Comparison of ENCODE assay signal across 14 cellular contexts in genomic region chr5:142319560-142320426, GRCh38. TPM values are rescaled to one million over a fixed set of nuclear protein-coding genes. Genes with fewer than 3 reads are reported as not detected.
DNase-seq lines count a peak whose midpoint lies in the region; ATAC-seq, FAIRE-seq and TF ChIP-seq lines count a peak whose summit lies in the region.
"Had no signal": no experiment of that assay in that cellular context is flagged by ENCODE, and none has a peak within 500 bp of the region (broad histone marks: within the 10 kb centered on the region; RNA-seq: fewer than 3 reads in every experiment).

No MANE protein-coding gene starts in this region.

- peaks cover 19% of the 10 kb centered on the region for H3K27me3 Mint-ChIP-seq in activated T-helper 1 cell treated with anti-CD3 and anti-CD28 coated beads, Interleukin-12 subunit alpha, Interleukin-12 subunit beta, Interleukin-2, Interleukin-4 antibody, amounts not matched to agents 30 ng/mL and 10 ng/mL and 1 ng/mL, durations not matched to agents 14 hours and 24 hours and 36 hours (ENCODE audit: insufficient read depth)

- H3K4me3 ChIP-seq in right atrium auricular region (peak overlapping the region; percentile 3 to 79), psoas muscle (peak overlapping the region; percentile 73)

- no peak for TF ChIP-seq POLR2A in GM12891 (IDR thresholded peaks at IDR 0.05; ENCODE audit: low read depth, low read length)

- H3K9me3 Mint-ChIP-seq in activated T-helper 1 cell treated with anti-CD3 and anti-CD28 coated beads, Interleukin-12 subunit alpha, Interleukin-12 subunit beta, Interleukin-2, Interleukin-4 antibody, amounts not matched to agents 30 ng/mL and 10 ng/mL and 1 ng/mL, durations not matched to agents 14 hours and 24 hours and 36 hours: no peaks in the 10 kb centered on the region

- no peak for ATAC-seq in psoas muscle
- ATAC-seq in GM21526 (IDR thresholded peaks at IDR 0.05; ENCODE audit: low FRiP score, unreplicated experiment): no peak

- H3K27ac ChIP-seq in right atrium auricular region: peak overlapping the region; percentile 85 to 89
- H3K27ac ChIP-seq in psoas muscle: no peak overlapping the region

- H3K27me3 ChIP-seq in right atrium auricular region (no peaks in the 10 kb centered on the region), psoas muscle (ENCODE audit: insufficient read depth in 3 of 3, low read length in 2 of 3) (peaks cover 0 to 63% (median 6%) of the 10 kb centered on the region in 3 donors)

- peak overlapping the region; percentile 49 for H3K4me3 Mint-ChIP-seq in activated T-helper 1 cell treated with anti-CD3 and anti-CD28 coated beads, Interleukin-12 subunit alpha, Interleukin-12 subunit beta, Interleukin-2, Interleukin-4 antibody, amounts not matched to agents 30 ng/mL and 10 ng/mL and 1 ng/mL, durations not matched to agents 14 hours and 24 hours and 36 hours

- intact Hi-C loops in activated T-helper 1 cell treated with anti-CD3 and anti-CD28 coated beads, Interleukin-12 subunit alpha, Interleukin-12 subunit beta, Interleukin-2, Interleukin-4 antibody, amounts not matched to agents 30 ng/mL and 10 ng/mL and 1 ng/mL, durations not matched to agents 14 hours and 24 hours and 36 hours (cut with micrococcal nuclease): loop anchor here (5.0 to 10.0 kb wide), 4 partner anchors 113 to 305 kb away; partner anchors contain the start of gene GNPDA1
- intact Hi-C loops in psoas muscle (cut with DNase I): loop anchor here in 1 of 2 donors (5.0 to 10.0 kb wide), 2 partner anchors 165 to 228 kb away; no protein-coding TSS in a partner anchor

- DNase-seq in GM12891 (ENCODE audit: insufficient read length, low spot score) (no peak), right atrium auricular region (ENCODE audit: low spot score) (no peak), psoas muscle (no peak), foreskin melanocyte (no peak), NCI-H1092 treated with DMSO at 0.1 percent for 48 hours (lab: John Stamatoyannopoulos, UW) (no peak), activated T-cell treated with anti-CD3 and anti-CD28 coated beads for 4 hours (no peak)
- no peak for DNase-seq in activated T-helper 1 cell treated with anti-CD3 and anti-CD28 coated beads, Interleukin-12 subunit alpha, Interleukin-12 subunit beta, Interleukin-2, Interleukin-4 antibody, amounts not matched to agents 30 ng/mL and 10 ng/mL and 1 ng/mL, durations not matched to agents 14 hours and 24 hours and 36 hours (ENCODE audit: low spot score)
- DNase-seq: activated effector memory CD4-positive, alpha-beta T cell treated with anti-CD3 and anti-CD28 coated beads, Interleukin-2, amount 50 U/mL, for 16 hours; DMS79; erythroblast; NCI-H774; nucleus accumbens; stimulated activated CD8-positive, alpha-beta memory T cell treated with anti-CD3 and anti-CD28 coated beads, Interleukin-4, amount 100 ng/mL, for 48 hours had no signal

- peaks cover 0 to 86% of the 10 kb centered on the region in 2 donors for H3K4me1 ChIP-seq in right atrium auricular region
- peaks cover 27% of the 10 kb centered on the region for H3K4me1 ChIP-seq in psoas muscle

- 46 to 52% (median 52%) methylated on average over 7 of the region's 7 CpGs for WGBS in psoas muscle, 3 donors

- H3K27ac Mint-ChIP-seq in activated T-helper 1 cell treated with anti-CD3 and anti-CD28 coated beads, Interleukin-12 subunit alpha, Interleukin-12 subunit beta, Interleukin-2, Interleukin-4 antibody, amounts not matched to agents 30 ng/mL and 10 ng/mL and 1 ng/mL, durations not matched to agents 14 hours and 24 hours and 36 hours: peak overlapping the region; percentile 63

- H3K9me3 ChIP-seq in right atrium auricular region (no peaks in the 10 kb centered on the region), psoas muscle (no peaks in the 10 kb centered on the region)

- H3K36me3 Mint-ChIP-seq in activated T-helper 1 cell treated with anti-CD3 and anti-CD28 coated beads, Interleukin-12 subunit alpha, Interleukin-12 subunit beta, Interleukin-2, Interleukin-4 antibody, amounts not matched to agents 30 ng/mL and 10 ng/mL and 1 ng/mL, durations not matched to agents 14 hours and 24 hours and 36 hours (ENCODE audit: low read depth): no peaks in the 10 kb centered on the region

- FAIRE-seq in GM12891 (lab: Jason Lieb, UNC): peak; percentile 23

- peaks cover 59% of the 10 kb centered on the region for H3K4me1 Mint-ChIP-seq in activated T-helper 1 cell treated with anti-CD3 and anti-CD28 coated beads, Interleukin-12 subunit alpha, Interleukin-12 subunit beta, Interleukin-2, Interleukin-4 antibody, amounts not matched to agents 30 ng/mL and 10 ng/mL and 1 ng/mL, durations not matched to agents 14 hours and 24 hours and 36 hours (ENCODE audit: low read depth)

- H3K36me3 ChIP-seq in right atrium auricular region (no peaks in the 10 kb centered on the region), psoas muscle (ENCODE audit: insufficient read depth in 1 of 2, low read depth in 1 of 2) (no peaks in the 10 kb centered on the region)

- TF ChIP-seq CTCF in right atrium auricular region (IDR thresholded peaks at IDR 0.05): no peak
- no peak for TF ChIP-seq CTCF in psoas muscle (IDR thresholded peaks at IDR 0.05)

TF ChIP-seq in GM12891, 5 proteins besides CTCF, POLR2A, EP300 and RAD21:
- no peak for TF ChIP-seq POLR2AphosphoS5 (IDR thresholded peaks at IDR 0.05; ENCODE audit: low read depth, low read length)
- TF ChIP-seq TAF1 (IDR thresholded peaks at IDR 0.05; ENCODE audit: low read depth, low read length): no peak
- TF ChIP-seq SPI1 (IDR thresholded peaks at IDR 0.05; ENCODE audit: low read depth, low read length): no peak
- no peak for TF ChIP-seq POU2F2 (IDR thresholded peaks at IDR 0.05; ENCODE audit: low read depth, low read length)
- no peak for TF ChIP-seq PAX5 (IDR thresholded peaks at IDR 0.05; ENCODE audit: insufficient read depth, low read length, severe bottlenecking)

RNA-seq across cellular contexts. Expression of gene SPRY4, which starts 5.0 kb away (rescaled TPM):
- polyA plus RNA-seq in GM12891 (2012; ENCODE audit: low read depth, missing spikeins): 1.5 TPM
- total RNA-seq in activated T-helper 1 cell treated with anti-CD3 and anti-CD28 coated beads, Interleukin-12 subunit alpha, Interleukin-12 subunit beta, Interleukin-2, Interleukin-4 antibody, amounts not matched to agents 30 ng/mL and 10 ng/mL and 1 ng/mL, durations not matched to agents 14 hours and 24 hours and 36 hours: 1.7 and 2.4 TPM in 2 replicates
- total RNA-seq in right atrium auricular region (10 to 100 TPM; 19.9 to 33.7 TPM), psoas muscle (1 to 10 TPM; 5.3 to 6.3 (median 5.9) TPM)
- 1 to 10 TPM; 1.0 to 8.0 (median 2.4) TPM for polyA plus RNA-seq in psoas muscle
